8 cellular contexts compared by ENCODE assay signal in the genomic region with DNA sequence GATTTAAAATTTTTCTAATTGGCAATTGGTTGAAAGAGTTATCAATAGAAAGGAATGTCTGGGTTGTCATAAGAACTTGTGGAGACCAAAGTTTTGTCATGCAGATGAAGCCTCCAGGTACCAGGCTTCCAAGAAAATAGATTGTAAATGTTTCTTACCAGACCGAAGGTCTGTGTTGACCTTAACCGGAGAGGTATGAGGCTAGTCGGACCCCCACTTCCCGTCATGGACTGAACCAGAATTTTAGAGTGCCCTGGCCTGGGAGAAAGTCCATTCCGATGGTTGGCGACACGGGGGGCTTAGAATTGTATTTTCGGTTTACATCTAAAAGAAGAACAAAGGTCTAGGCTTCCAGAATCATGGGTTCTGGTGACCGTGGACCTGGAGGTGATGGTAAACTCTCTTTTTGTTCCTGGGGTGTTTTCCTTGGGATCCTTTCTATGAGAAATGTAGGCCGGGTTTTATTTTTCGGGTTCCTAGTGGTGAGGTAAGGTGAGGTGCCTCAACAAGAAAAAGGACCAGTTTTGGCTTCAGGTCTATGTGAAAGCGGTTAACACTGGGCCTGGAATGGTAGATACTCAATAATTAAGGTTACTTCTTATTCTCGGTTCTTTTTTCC. TPM values are rescaled to one million over a fixed set of nuclear protein-coding genes. Genes with fewer than 3 reads are reported as not detected.
DNase-seq lines count a peak whose midpoint lies in the region; ATAC-seq lines count a peak whose summit lies in the region.

No MANE protein-coding gene starts in this region.

- H3K27me3 ChIP-seq in HUES48 (ENCODE audit: control insufficient read depth, insufficient read depth, low read length): no peaks in the 10 kb centered on the region
- 0 out of 2 replicates have a peak, but pooled peaks cover 4% of the 10 kb centered on the region for H3K27me3 ChIP-seq in iPS-20b (ENCODE audit: insufficient read depth, low read length)

- peak overlapping the region; percentile 22 for H3K27ac ChIP-seq in HUES48 (ENCODE audit: low read depth, low read length)
- H3K27ac ChIP-seq in iPS-20b (ENCODE audit: low read length): no peak overlapping the region

- H3K9me3 ChIP-seq in HUES48 (ENCODE audit: control insufficient read depth, insufficient read depth, low read length) (no peaks in the 10 kb centered on the region), iPS-20b (ENCODE audit: insufficient read depth, low read depth, low read length) (no peaks in the 10 kb centered on the region)

- no peak for DNase-seq in activated T-helper 2 cell treated with anti-CD3 and anti-CD28 coated beads, Interferon-gamma antibody, Interleukin-2, Interleukin-4, amounts not matched to agents 10 μg/mL and 5 μg/mL and 100 μg/mL, durations not matched to agents 14 hours and 24 hours and 36 hours (ENCODE audit: low spot score)
- DNase-seq in stimulated activated naive CD8-positive, alpha-beta T cell treated with anti-CD3 and anti-CD28 coated beads, Interleukin-15, Interleukin-2, amounts not matched to agents 100 U/mL and 50 U/mL, for 24 hours: peak; percentile 11
- no peak for DNase-seq in hypothalamus (lab: John Stamatoyannopoulos, UW)
- DNase-seq in T-helper 9 cell: no peak

- H3K4me1 Mint-ChIP-seq in activated T-helper 2 cell treated with anti-CD3 and anti-CD28 coated beads, Interferon-gamma antibody, Interleukin-2, Interleukin-4, amounts not matched to agents 10 μg/mL and 5 μg/mL and 100 μg/mL, durations not matched to agents 14 hours and 24 hours and 36 hours (ENCODE audit: low read depth): peaks cover 31% of the 10 kb centered on the region

- H3K27ac Mint-ChIP-seq in activated T-helper 2 cell treated with anti-CD3 and anti-CD28 coated beads, Interferon-gamma antibody, Interleukin-2, Interleukin-4, amounts not matched to agents 10 μg/mL and 5 μg/mL and 100 μg/mL, durations not matched to agents 14 hours and 24 hours and 36 hours: peak overlapping the region; percentile 79

- no peak for ATAC-seq in stimulated activated naive CD8-positive, alpha-beta T cell treated with anti-CD3 and anti-CD28 coated beads, Interleukin-15, Interleukin-2, amounts not matched to agents 100 U/mL and 50 U/mL, for 24 hours
- ATAC-seq in GM18870 (IDR thresholded peaks at IDR 0.05; ENCODE audit: unreplicated experiment): no peak
- ATAC-seq in HG03354 (IDR thresholded peaks at IDR 0.05; ENCODE audit: poor library complexity, severe bottlenecking, unreplicated experiment): no peak

- H3K9ac ChIP-seq in HUES48 (ENCODE audit: low read depth, low read length) (peak overlapping the region; percentile 32; the same call in 1 of the 2 replicates), iPS-20b (ENCODE audit: low read depth, low read length) (peak overlapping the region; percentile 94; the same call in 1 of the 2 replicates)

- no peaks in the 10 kb centered on the region for H3K9me3 Mint-ChIP-seq in activated T-helper 2 cell treated with anti-CD3 and anti-CD28 coated beads, Interferon-gamma antibody, Interleukin-2, Interleukin-4, amounts not matched to agents 10 μg/mL and 5 μg/mL and 100 μg/mL, durations not matched to agents 14 hours and 24 hours and 36 hours

- intact Hi-C loops in activated T-helper 2 cell treated with anti-CD3 and anti-CD28 coated beads, Interferon-gamma antibody, Interleukin-2, Interleukin-4, amounts not matched to agents 10 μg/mL and 5 μg/mL and 100 μg/mL, durations not matched to agents 14 hours and 24 hours and 36 hours (cut with micrococcal nuclease): loop anchor here (5.0 kb wide), 1 partner anchor 825 kb away; a partner anchor contains a TSS

- H3K4me3 ChIP-seq in HUES48 (ENCODE audit: low read depth, low read length) (peak overlapping the region; percentile 93), iPS-20b (ENCODE audit: low read length) (peak overlapping the region; percentile 98)

- peaks cover 26% of the 10 kb centered on the region for H3K36me3 Mint-ChIP-seq in activated T-helper 2 cell treated with anti-CD3 and anti-CD28 coated beads, Interferon-gamma antibody, Interleukin-2, Interleukin-4, amounts not matched to agents 10 μg/mL and 5 μg/mL and 100 μg/mL, durations not matched to agents 14 hours and 24 hours and 36 hours (ENCODE audit: low read depth)

- H3K4me1 ChIP-seq in HUES48 (ENCODE audit: control insufficient read depth, insufficient read depth, low read length) (peaks cover 12% of the 10 kb centered on the region; the same call in 1 of the 2 replicates), iPS-20b (ENCODE audit: insufficient read depth, low read length) (peaks cover 9% of the 10 kb centered on the region; the same call in 1 of the 2 replicates)

- H3K27me3 Mint-ChIP-seq in activated T-helper 2 cell treated with anti-CD3 and anti-CD28 coated beads, Interferon-gamma antibody, Interleukin-2, Interleukin-4, amounts not matched to agents 10 μg/mL and 5 μg/mL and 100 μg/mL, durations not matched to agents 14 hours and 24 hours and 36 hours (ENCODE audit: low read depth): peaks cover 5% of the 10 kb centered on the region

- peaks cover 25% of the 10 kb centered on the region for H3K36me3 ChIP-seq in HUES48 (ENCODE audit: control insufficient read depth, insufficient read depth, low read length)
- peaks cover 22% of the 10 kb centered on the region for H3K36me3 ChIP-seq in iPS-20b (ENCODE audit: insufficient read depth, low read depth, low read length)

- H3K4me3 Mint-ChIP-seq in activated T-helper 2 cell treated with anti-CD3 and anti-CD28 coated beads, Interferon-gamma antibody, Interleukin-2, Interleukin-4, amounts not matched to agents 10 μg/mL and 5 μg/mL and 100 μg/mL, durations not matched to agents 14 hours and 24 hours and 36 hours (ENCODE audit: low read depth): peak overlapping the region; percentile 93

RNA-seq across cellular contexts. Expression of a gene that starts 0.4 kb away (rescaled TPM):
- total RNA-seq in activated T-helper 2 cell treated with anti-CD3 and anti-CD28 coated beads, Interferon-gamma antibody, Interleukin-2, Interleukin-4, amounts not matched to agents 10 μg/mL and 5 μg/mL and 100 μg/mL, durations not matched to agents 14 hours and 24 hours and 36 hours: 56.3 and 56.7 TPM in 2 replicates
